In the genomic region with DNA sequence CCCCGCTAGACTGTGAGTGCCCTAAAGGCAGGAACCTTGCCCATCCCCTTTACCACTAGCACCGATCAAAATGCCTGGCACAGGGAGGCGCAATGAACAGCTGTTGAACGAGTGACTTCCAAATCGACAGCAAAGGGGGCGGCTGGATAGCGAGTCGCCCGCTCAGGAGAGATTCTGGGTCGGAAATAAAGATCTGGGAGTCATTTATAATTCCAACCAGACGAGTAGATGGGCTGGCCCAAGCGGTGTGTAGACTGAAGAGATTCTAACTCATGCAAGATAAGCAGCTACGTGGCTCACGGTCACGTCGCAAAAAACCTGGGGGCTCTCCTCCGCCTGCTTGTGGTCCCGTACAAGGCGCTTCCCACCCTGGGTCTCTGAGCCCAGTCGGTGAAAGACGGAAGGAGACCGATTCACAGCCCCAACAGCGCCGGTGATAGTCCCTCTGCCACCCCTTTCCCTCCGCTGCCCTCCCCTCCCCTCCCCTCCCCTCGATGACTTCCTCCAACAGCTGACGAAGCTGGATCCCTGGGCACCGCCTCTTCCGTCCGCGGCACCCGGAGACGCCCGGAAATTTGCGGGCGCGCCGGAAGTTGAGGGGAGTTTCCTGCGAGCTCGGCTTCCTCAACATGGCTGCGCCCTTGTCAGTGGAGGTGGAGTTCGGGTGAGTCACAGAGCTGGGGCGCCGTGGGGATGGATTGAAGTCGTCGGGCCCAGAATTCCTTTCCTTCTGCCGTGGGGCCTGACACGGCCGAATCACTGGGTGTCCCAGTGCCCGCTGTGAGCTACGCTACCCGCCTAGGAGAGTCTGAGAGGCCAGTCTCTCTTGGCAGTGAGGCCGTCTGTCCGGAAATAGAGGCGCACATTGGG, we compare ENCODE assay signal across 8 cellular contexts. TPM values are rescaled to one million over a fixed set of nuclear protein-coding genes. Genes with fewer than 3 reads are reported as not detected.
A peak's percentile ranks its signal among the peaks of the same experiment; 100 is the strongest.
DNase-seq lines count a peak whose midpoint lies in the region; TF ChIP-seq lines count a peak whose summit lies in the region.

A gene (plus strand): TSS at position 623 of the 870 bp plus-strand sequence. CDS start 7 bp downstream, at position 630.

- H3K9me3 ChIP-seq in neuronal stem cell (replicated peaks in 1 of 2; ENCODE audit: control insufficient read depth in 2 of 2, insufficient read depth in 1 of 2, low read depth in 1 of 2, low read length in 2 of 2) (no peaks in the 10 kb centered on the region), subcutaneous abdominal adipose tissue (ENCODE audit: control insufficient read depth in 5 of 5, low read length in 5 of 5) (no peaks in the 10 kb centered on the region)

- H3K4me1 ChIP-seq in neuronal stem cell (ENCODE audit: control insufficient read depth in 2 of 2, insufficient read depth in 1 of 2, low read depth in 1 of 2, low read length in 2 of 2) (peaks cover 4 to 14% of the 10 kb centered on the region in 2 donors), subcutaneous abdominal adipose tissue (ENCODE audit: control insufficient read depth in 5 of 5, insufficient read depth in 5 of 5, low read length in 5 of 5) (peaks cover 2 to 25% (median 19%) of the 10 kb centered on the region in 5 donors)

- H2BK12ac ChIP-seq in neuronal stem cell (ENCODE audit: low read length): no peak within 1 kb of the TSS

- H4K91ac ChIP-seq in neuronal stem cell (ENCODE audit: low read depth, low read length, poor library complexity): no peak within 1 kb of the TSS

- H3K79me1 ChIP-seq in neuronal stem cell (ENCODE audit: low read depth, low read length): peaks cover 4% of the 10 kb centered on the region

- WGBS in neuronal stem cell (ENCODE audit: extremely low coverage in 2 of 2, insufficient read length in 2 of 2, insufficient replicate concordance in 1 of 2), 2 donors: no CpG with 5 or more reads among the region's 55 CpGs

- H3K9ac ChIP-seq in neuronal stem cell (ENCODE audit: low read depth, low read length, poor library complexity) (peak within 1 kb of the TSS; percentile 96), subcutaneous abdominal adipose tissue (ENCODE audit: low read length in 5 of 5) (peak within 1 kb of the TSS; percentile 65 to 99 (median 97))

- no peak within 1 kb of the TSS for H2BK5ac ChIP-seq in neuronal stem cell (ENCODE audit: low read length)

- peak within 1 kb of the TSS; percentile 99 for H3K4me3 ChIP-seq in HFF-Myc (replicated peaks; ENCODE audit: low read depth, low read length)
- peak within 1 kb of the TSS; percentile 95 for H3K4me3 ChIP-seq in neuronal stem cell (ENCODE audit: low read length in 2 of 2)
- H3K4me3 ChIP-seq in subcutaneous abdominal adipose tissue (ENCODE audit: low read depth in 1 of 5, low read length in 5 of 5): peak within 1 kb of the TSS; percentile 79 to 99 (median 97)

- DNase-seq in GM03348 (ENCODE audit: low spot score) (peak; percentile 97), HFF-Myc (ENCODE audit: extremely low read depth, low read depth) (peak; percentile 69), NAMALWA (ENCODE audit: low spot score) (peak; percentile 97), SK-MEL-5 (ENCODE audit: low read depth, low spot score) (peak; percentile 95), foreskin melanocyte (peak; percentile 96), neuronal stem cell (ENCODE audit: low spot score) (peak; percentile 86)
- DNase-seq in activated naive CD4-positive, alpha-beta T cell treated with Interleukin-2 at 50 U/mL for 16 hours: peak; percentile 98

- no peak within 1 kb of the TSS for H4K8ac ChIP-seq in neuronal stem cell (ENCODE audit: low read depth, low read length)

- no peak within 1 kb of the TSS for H3K23ac ChIP-seq in neuronal stem cell (ENCODE audit: low read depth, low read length, poor library complexity)

- peaks cover 2 to 30% of the 10 kb centered on the region in 2 donors for H3K36me3 ChIP-seq in neuronal stem cell (replicated peaks in 1 of 2; ENCODE audit: control insufficient read depth in 2 of 2, insufficient read depth in 2 of 2, low read length in 2 of 2)
- H3K36me3 ChIP-seq in subcutaneous abdominal adipose tissue (ENCODE audit: control insufficient read depth in 5 of 5, insufficient read depth in 5 of 5, low read length in 5 of 5): peaks cover 0 to 25% (median 6%) of the 10 kb centered on the region in 5 donors

- no peak within 1 kb of the TSS for H3K4ac ChIP-seq in neuronal stem cell (ENCODE audit: low read length)

- H3K27ac ChIP-seq in neuronal stem cell (replicated peaks; ENCODE audit: low read length) (no peak within 1 kb of the TSS), subcutaneous abdominal adipose tissue (ENCODE audit: low read depth, low read length) (peak within 1 kb of the TSS; percentile 90)

- no peak within 1 kb of the TSS for H2BK120ac ChIP-seq in neuronal stem cell (ENCODE audit: low read depth, low read length)

- no peak within 1 kb of the TSS for H2BK15ac ChIP-seq in neuronal stem cell (ENCODE audit: low read length)

- peak within 1 kb of the TSS; percentile 94 for H3K18ac ChIP-seq in neuronal stem cell (ENCODE audit: low read length)

- H2AK5ac ChIP-seq in neuronal stem cell (ENCODE audit: low read depth, low read length): no peak within 1 kb of the TSS

- peak within 1 kb of the TSS; percentile 66 for H2AFZ ChIP-seq in neuronal stem cell (ENCODE audit: low read length)

- TF ChIP-seq CTCF in HFF-Myc (IDR thresholded peaks at IDR 0.05; ENCODE audit: low read depth, low read length, missing control alignments): no peak

- peak within 1 kb of the TSS; percentile 74 for H3K4me2 ChIP-seq in neuronal stem cell (ENCODE audit: insufficient read depth, low read length, poor library complexity, severe bottlenecking)

- H3K14ac ChIP-seq in neuronal stem cell (ENCODE audit: low read length): peak within 1 kb of the TSS; percentile 90

- H3K27me3 ChIP-seq in neuronal stem cell (ENCODE audit: control insufficient read depth in 3 of 3, insufficient read depth in 3 of 3, low read depth in 1 of 3, low read length in 3 of 3): peaks cover 0 to 34% (median 2%) of the 10 kb centered on the region in 3 experiments
- no peaks in the 10 kb centered on the region for H3K27me3 ChIP-seq in subcutaneous abdominal adipose tissue (ENCODE audit: control insufficient read depth in 5 of 5, insufficient read depth in 4 of 5, low read length in 5 of 5)

- in situ Hi-C loops in SK-MEL-5 (cut with HindIII; ENCODE audit: low pct_unique_long_range_greater_than_20kb, low sequenced_read_pairs): no loop called here

RNA-seq across cellular contexts. Expression of the gene that starts here (rescaled TPM):
- total RNA-seq in SK-MEL-5 (2014; rRNA removed; shearing (Covaris generic)): 86.1 and 90.1 TPM in 2 replicates
- 98.8 and 107 TPM in 2 replicates for polyA plus RNA-seq in SK-MEL-5 (2015; cell fraction: cytosol; rRNA removed)
- 95.8 and 98.5 TPM in 2 replicates for polyA plus RNA-seq in SK-MEL-5 (2015; cell fraction: nucleus; rRNA removed)
- 28.4 TPM for polyA plus RNA-seq in neuronal stem cell (2013, experiment 1 of 2)
- polyA plus RNA-seq in neuronal stem cell (2013, experiment 2 of 2): 24.9 TPM
